ENCODE assay signal across 8 cellular contexts in the genomic region with DNA sequence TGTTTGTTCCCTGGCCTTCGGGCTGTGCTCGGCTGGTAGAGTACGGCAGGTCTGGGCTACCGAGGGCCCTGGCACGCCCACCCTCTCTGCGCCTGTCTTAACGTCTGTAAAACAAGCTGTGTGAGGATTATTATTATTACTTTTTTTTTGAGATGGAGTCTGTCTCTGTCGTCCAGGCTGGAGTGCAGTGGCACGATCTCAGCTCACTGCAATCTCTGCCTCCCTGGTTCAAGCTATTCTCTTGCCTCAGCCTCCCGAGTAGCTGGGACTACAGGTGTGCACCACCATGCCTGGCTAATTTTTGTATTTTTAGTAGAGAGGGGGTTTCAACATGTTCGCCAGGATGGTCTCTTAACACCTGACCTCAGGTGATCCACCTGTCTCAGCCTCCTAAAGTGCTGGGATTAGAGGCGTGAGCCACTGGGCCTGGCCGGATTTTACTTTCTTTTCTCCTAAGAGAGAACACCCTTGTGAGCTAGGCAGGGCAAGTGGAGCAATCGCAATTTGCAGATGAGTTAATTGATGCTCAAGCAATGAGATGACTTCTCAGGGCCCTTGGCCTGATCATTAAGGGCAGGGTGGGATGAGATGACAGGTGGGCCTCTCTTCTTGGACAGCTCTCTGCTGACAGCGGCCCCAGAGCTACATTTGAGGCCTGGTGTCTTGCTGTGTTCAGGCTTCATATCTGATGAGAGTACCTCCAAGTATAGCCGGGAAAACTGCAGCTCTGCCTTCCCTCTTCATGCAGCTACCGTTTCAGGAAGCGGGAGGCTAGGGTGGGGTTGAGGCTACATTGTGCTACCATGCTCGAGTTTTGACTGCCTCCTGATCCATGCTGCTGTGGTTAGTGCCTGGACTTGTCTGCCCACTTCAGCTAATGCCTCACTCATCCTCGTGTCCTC. TPM values are rescaled to one million over a fixed set of nuclear protein-coding genes. Genes with fewer than 3 reads are reported as not detected.
DNase-seq lines count a peak whose midpoint lies in the region; ATAC-seq, FAIRE-seq and TF ChIP-seq lines count a peak whose summit lies in the region.

No MANE protein-coding gene starts in this region.

- no peaks in the 10 kb centered on the region for H3K36me3 ChIP-seq in CD4-positive, CD25-positive, alpha-beta regulatory T cell (ENCODE audit: control insufficient read depth, insufficient read depth, low read length)
- H3K36me3 ChIP-seq in KOPT-K1 (ENCODE audit: insufficient read depth, low read length) (peaks cover 24% of the 10 kb centered on the region), duodenal mucosa (ENCODE audit: control insufficient read depth in 1 of 2, insufficient read depth in 2 of 2, low read length in 2 of 2) (peaks cover 0 to 5% of the 10 kb centered on the region in 2 donors)

- peak; percentile 19 to 21 for ATAC-seq in CD4-positive, CD25-positive, alpha-beta regulatory T cell (ENCODE audit: low read depth in 2 of 2)
- peak; percentile 35 for ATAC-seq in GM21390 (IDR thresholded peaks at IDR 0.05; ENCODE audit: unreplicated experiment)

- no peaks in the 10 kb centered on the region for H3K36me3 Mint-ChIP-seq in CD4-positive, CD25-positive, alpha-beta regulatory T cell

- peak overlapping the region; percentile 89 to 96 (median 92) for H3K27ac Mint-ChIP-seq in CD4-positive, CD25-positive, alpha-beta regulatory T cell

- no peak for DNase-seq in CD4-positive, CD25-positive, alpha-beta regulatory T cell
- DNase-seq in myocyte (ENCODE audit: low read depth) (peak; percentile 77), germinal center (ENCODE audit: low spot score) (no peak), D721Med (ENCODE audit: insufficient read length, low spot score) (no peak), KBM-7 (no peak)

- H3K9me3 Mint-ChIP-seq in CD4-positive, CD25-positive, alpha-beta regulatory T cell, result no peaks in the 10 kb centered on the region

- no peaks in the 10 kb centered on the region for H3K27me3 ChIP-seq in CD4-positive, CD25-positive, alpha-beta regulatory T cell (ENCODE audit: control insufficient read depth, insufficient read depth, low read length)
- H3K27me3 ChIP-seq in duodenal mucosa (ENCODE audit: control insufficient read depth in 1 of 2, insufficient read depth in 2 of 2, low read length in 2 of 2), result no peaks in the 10 kb centered on the region

- peaks cover 17% of the 10 kb centered on the region for H3K4me1 ChIP-seq in CD4-positive, CD25-positive, alpha-beta regulatory T cell (ENCODE audit: control insufficient read depth, insufficient read depth, low read length, poor library complexity, severe bottlenecking)
- peaks cover 7 to 24% of the 10 kb centered on the region in 2 donors for H3K4me1 ChIP-seq in duodenal mucosa (ENCODE audit: control insufficient read depth in 1 of 2, insufficient read depth in 2 of 2, low read length in 2 of 2)

- no peaks in the 10 kb centered on the region for H3K9me3 ChIP-seq in CD4-positive, CD25-positive, alpha-beta regulatory T cell (ENCODE audit: control insufficient read depth in 2 of 2, low read length in 2 of 2)
- H3K9me3 ChIP-seq in KOPT-K1 (ENCODE audit: insufficient read depth, low read length, poor library complexity, severe bottlenecking) (no peaks in the 10 kb centered on the region), duodenal mucosa (ENCODE audit: control insufficient read depth in 1 of 2, low read length in 2 of 2) (no peaks in the 10 kb centered on the region)

- peak overlapping the region; percentile 91 to 100 (median 94) for H3K4me3 Mint-ChIP-seq in CD4-positive, CD25-positive, alpha-beta regulatory T cell

- in situ Hi-C loops in KBM-7 (cut with MboI; ENCODE audit: low pct_unique_long_range_greater_than_20kb, low sequenced_read_pairs), result loop anchor here (25.0 kb wide), 1 partner anchor 163 kb away; no protein-coding TSS in a partner anchor

- no peak for FAIRE-seq in D721Med (lab: Jason Lieb, UNC)

- peak overlapping the region; percentile 79 to 95 for H3K9ac ChIP-seq in duodenal mucosa (ENCODE audit: low read depth in 1 of 2, low read length in 2 of 2)

- H3K4me1 Mint-ChIP-seq in CD4-positive, CD25-positive, alpha-beta regulatory T cell, result peaks cover 0 to 35% (median 13%) of the 10 kb centered on the region in 4 donors

- no peaks in the 10 kb centered on the region for H3K27me3 Mint-ChIP-seq in CD4-positive, CD25-positive, alpha-beta regulatory T cell

- TF ChIP-seq CTCF in D721Med (IDR thresholded peaks at IDR 0.05; ENCODE audit: insufficient read depth, missing control alignments), result no peak

- peak overlapping the region; percentile 31 for H3K4me3 ChIP-seq in CD4-positive, CD25-positive, alpha-beta regulatory T cell (ENCODE audit: low read depth, low read length)
- peak overlapping the region; percentile 85 to 86 for H3K4me3 ChIP-seq in duodenal mucosa (ENCODE audit: low read depth in 1 of 2, low read length in 2 of 2)

- peak overlapping the region; percentile 90 for H3K27ac ChIP-seq in CD4-positive, CD25-positive, alpha-beta regulatory T cell (ENCODE audit: insufficient read depth, low read length, poor library complexity, severe bottlenecking)
- H3K27ac ChIP-seq in KOPT-K1 (ENCODE audit: low read depth, low read length, poor library complexity, severe bottlenecking), result peak overlapping the region; percentile 76
- H3K27ac ChIP-seq in duodenal mucosa (ENCODE audit: low read depth, low read length), result peak overlapping the region; percentile 80

RNA-seq across cellular contexts. Expression of gene SMIM29, which starts 0.9 kb away (rescaled TPM):
- total RNA-seq in CD4-positive, CD25-positive, alpha-beta regulatory T cell, result 29.2 TPM
- polyA plus RNA-seq in CD4-positive, CD25-positive, alpha-beta regulatory T cell, result 10 to 100 TPM; 47.7 to 82.3 (median 60.7) TPM
- 21.6 and 25.5 TPM in 2 replicates for total RNA-seq in myocyte
- 41.5 TPM for polyA plus RNA-seq in myocyte (2012)

RNA-seq across cellular contexts. Expression of gene HMGA1, which starts 13.0 kb away (rescaled TPM):
- 87.2 TPM for total RNA-seq in CD4-positive, CD25-positive, alpha-beta regulatory T cell
- polyA plus RNA-seq in CD4-positive, CD25-positive, alpha-beta regulatory T cell, result 10 to 100 TPM; 31.6 to 36.2 (median 34.3) TPM
- 30.4 and 37.5 TPM in 2 replicates for total RNA-seq in myocyte
- 27.5 TPM for polyA plus RNA-seq in myocyte (2012)
